12 cellular contexts compared by ENCODE assay signal in genomic region chr22:43995798-43996169, GRCh38. TPM values are rescaled to one million over a fixed set of nuclear protein-coding genes. Genes with fewer than 3 reads are reported as not detected.
DNase-seq lines count a peak whose midpoint lies in the region; ATAC-seq and TF ChIP-seq lines count a peak whose summit lies in the region.
"Had no signal": no experiment of that assay in that cellular context is flagged by ENCODE, and none has a peak within 500 bp of the region (broad histone marks: within the 10 kb centered on the region; RNA-seq: fewer than 3 reads in every experiment).

No MANE protein-coding gene starts in this region.

- no peak overlapping the region for H3K18ac ChIP-seq in mesendoderm (ENCODE audit: low read length)

- H3K9me3 Mint-ChIP-seq in CD4-positive, alpha-beta T cell, result no peaks in the 10 kb centered on the region
- no peaks in the 10 kb centered on the region for H3K9me3 Mint-ChIP-seq in activated CD8-positive, alpha-beta T cell treated with anti-CD3 and anti-CD28 coated beads, Interleukin-2, amount 10 ng/mL, durations not matched to agents 7 days and 5 days (ENCODE audit: insufficient read depth)
- no peaks in the 10 kb centered on the region for H3K9me3 Mint-ChIP-seq in natural killer cell treated with Interleukin-12 subunit alpha and Interleukin-12 subunit beta and Interleukin-15 and Interleukin-18, amount 100 ng/mL, for 72 hours

- no peaks in the 10 kb centered on the region for H3K4me1 ChIP-seq in smooth muscle cell (ENCODE audit: low read depth)
- no peaks in the 10 kb centered on the region for H3K4me1 ChIP-seq in mesendoderm (ENCODE audit: control insufficient read depth, low read depth, low read length)

- H3K27me3 ChIP-seq in CD4-positive, alpha-beta T cell (ENCODE audit: control insufficient read depth, insufficient read depth, low read length), result no peaks in the 10 kb centered on the region
- no peaks in the 10 kb centered on the region for H3K27me3 ChIP-seq in smooth muscle cell (ENCODE audit: low read depth)
- no peaks in the 10 kb centered on the region for H3K27me3 ChIP-seq in mesendoderm (ENCODE audit: insufficient read depth, low read length, poor library complexity)
- H3K27me3 ChIP-seq: cardiac muscle cell had no signal

- no peak overlapping the region for H2BK120ac ChIP-seq in mesendoderm (ENCODE audit: low read depth, low read length)

- H3K79me2 ChIP-seq in smooth muscle cell (ENCODE audit: low read depth) (no peaks in the 10 kb centered on the region), mesendoderm (ENCODE audit: control insufficient read depth, insufficient read depth, low read length) (no peaks in the 10 kb centered on the region)

- DNase-seq in CD4-positive, alpha-beta T cell, result no peak
- DNase-seq in activated CD8-positive, alpha-beta T cell treated with anti-CD3 and anti-CD28 coated beads, Interleukin-2, amount 10 ng/mL, durations not matched to agents 7 days and 5 days, result no peak
- no peak for DNase-seq in natural killer cell treated with Interleukin-12 subunit alpha and Interleukin-12 subunit beta and Interleukin-15 and Interleukin-18, amount 100 ng/mL, for 72 hours (ENCODE audit: low spot score)
- no peak for DNase-seq in cerebellum (ENCODE audit: low spot score)
- no peak for DNase-seq in NCI-H1417 (lab: John Stamatoyannopoulos, UW)
- no peak for DNase-seq in smooth muscle cell (lab: John Stamatoyannopoulos, UW; ENCODE audit: unreplicated experiment)
- no peak for DNase-seq in mesendoderm
- DNase-seq: GM23248, NCI-H526 treated with DMSO at 0.1 percent for 48 hours had no signal

- H3K9ac ChIP-seq in smooth muscle cell (ENCODE audit: low read depth) (no peak overlapping the region), mesendoderm (ENCODE audit: low read length) (no peak overlapping the region)
- H3K9ac ChIP-seq: GM23248 had no signal

- peak overlapping the region; percentile 39 for H3K27ac ChIP-seq in CD4-positive, alpha-beta T cell (ENCODE audit: low read depth, low read length)
- H3K27ac ChIP-seq in smooth muscle cell (ENCODE audit: low read depth) (no peak overlapping the region), mesendoderm (ENCODE audit: low read depth, low read length) (no peak overlapping the region)
- H3K27ac ChIP-seq: cardiac muscle cell, GM23248 had no signal

- H3K4me2 ChIP-seq in smooth muscle cell (no peak overlapping the region), mesendoderm (ENCODE audit: low read length) (no peak overlapping the region)

- H3K36me3 ChIP-seq in smooth muscle cell (ENCODE audit: low read depth), result peaks cover under 1% of the 10 kb centered on the region
- H3K36me3 ChIP-seq in mesendoderm (ENCODE audit: control insufficient read depth, insufficient read depth, low read length), result peaks cover 1% of the 10 kb centered on the region

- CTCF ChIA-PET in CD4-positive, alpha-beta T cell (lab: Charles Lee), result interaction anchor here (0.6 to 1.4 kb wide), 2 partner anchors 636 to 689 kb away, joined by 3 read pairs; no protein-coding TSS in a partner anchor
- CTCF ChIA-PET in activated CD8-positive, alpha-beta T cell treated with anti-CD3 and anti-CD28 coated beads, Interleukin-2, amount 10 ng/mL, durations not matched to agents 7 days and 5 days (lab: Charles Lee), result interaction anchor here (0.8 to 9.7 kb wide), 6 partner anchors 8 to 630 kb away, joined by 3 to 216 read pairs (median 28); partner anchors contain the start of gene SAMM50

- peaks cover 40% of the 10 kb centered on the region for H4K20me1 ChIP-seq in smooth muscle cell (ENCODE audit: low read depth)

- H2BK15ac ChIP-seq in mesendoderm (replicated peaks; ENCODE audit: low read depth), result no peak overlapping the region

- peak overlapping the region; percentile 87 for H3K4me3 Mint-ChIP-seq in CD4-positive, alpha-beta T cell
- peak overlapping the region; percentile 83 for H3K4me3 Mint-ChIP-seq in activated CD8-positive, alpha-beta T cell treated with anti-CD3 and anti-CD28 coated beads, Interleukin-2, amount 10 ng/mL, durations not matched to agents 7 days and 5 days
- H3K4me3 Mint-ChIP-seq in natural killer cell treated with Interleukin-12 subunit alpha and Interleukin-12 subunit beta and Interleukin-15 and Interleukin-18, amount 100 ng/mL, for 72 hours, result peak overlapping the region; percentile 90

- H4K5ac ChIP-seq in mesendoderm (ENCODE audit: low read length), result no peak overlapping the region

- intact Hi-C loops in CD4-positive, alpha-beta T cell (cut with DNase I, micrococcal nuclease), result loop anchor here in 1 of 2 experiments (2.0 to 10.0 kb wide), 3 partner anchors 39 to 509 kb away; partner anchors contain the start of gene PARVG

- no peak overlapping the region for H3K4ac ChIP-seq in mesendoderm (ENCODE audit: low read depth, low read length)

- H2BK5ac ChIP-seq in mesendoderm (ENCODE audit: low read length), result no peak overlapping the region

- H3K4me1 Mint-ChIP-seq in CD4-positive, alpha-beta T cell (ENCODE audit: low read depth), result peaks cover 35% of the 10 kb centered on the region
- H3K4me1 Mint-ChIP-seq in activated CD8-positive, alpha-beta T cell treated with anti-CD3 and anti-CD28 coated beads, Interleukin-2, amount 10 ng/mL, durations not matched to agents 7 days and 5 days (ENCODE audit: low read depth), result peaks cover 28% of the 10 kb centered on the region
- H3K4me1 Mint-ChIP-seq in natural killer cell treated with Interleukin-12 subunit alpha and Interleukin-12 subunit beta and Interleukin-15 and Interleukin-18, amount 100 ng/mL, for 72 hours (ENCODE audit: low read depth in 2 of 2), result peaks cover 24 to 26% of the 10 kb centered on the region in 2 donors

- peak overlapping the region; percentile 89 for H3K27ac Mint-ChIP-seq in CD4-positive, alpha-beta T cell
- H3K27ac Mint-ChIP-seq in activated CD8-positive, alpha-beta T cell treated with anti-CD3 and anti-CD28 coated beads, Interleukin-2, amount 10 ng/mL, durations not matched to agents 7 days and 5 days, result peak overlapping the region; percentile 91
- peak overlapping the region; percentile 82 to 90 for H3K27ac Mint-ChIP-seq in natural killer cell treated with Interleukin-12 subunit alpha and Interleukin-12 subunit beta and Interleukin-15 and Interleukin-18, amount 100 ng/mL, for 72 hours

- no peak overlapping the region for H2AFZ ChIP-seq in smooth muscle cell (ENCODE audit: low read depth)
- H2AFZ ChIP-seq: GM23248 had no signal

- WGBS in smooth muscle cell (ENCODE audit: low lambda C conversion rate), result 95% methylated on average over 10 of the region's 10 CpGs
- WGBS in mesendoderm (ENCODE audit: extremely low coverage, insufficient coverage, low lambda C conversion rate), result no CpG with 5 or more reads among the region's 10 CpGs

- no peak overlapping the region for H3K23ac ChIP-seq in mesendoderm (ENCODE audit: low read length)

- H3K4me3 ChIP-seq in smooth muscle cell (no peak overlapping the region), mesendoderm (ENCODE audit: low read length) (no peak overlapping the region)
- H3K4me3 ChIP-seq: cardiac muscle cell, GM23248 had no signal

- POLR2A ChIA-PET in CD4-positive, alpha-beta T cell (lab: Charles Lee), result interaction anchor here (1.0 kb wide), 1 partner anchor 184 kb away, joined by 3 read pairs; the partner anchor contains the start of gene EFCAB6
- POLR2A ChIA-PET in activated CD8-positive, alpha-beta T cell treated with anti-CD3 and anti-CD28 coated beads, Interleukin-2, amount 10 ng/mL, durations not matched to agents 7 days and 5 days (lab: Charles Lee), result no interaction called here

- no peaks in the 10 kb centered on the region for H3K27me3 Mint-ChIP-seq in CD4-positive, alpha-beta T cell
- no peaks in the 10 kb centered on the region for H3K27me3 Mint-ChIP-seq in activated CD8-positive, alpha-beta T cell treated with anti-CD3 and anti-CD28 coated beads, Interleukin-2, amount 10 ng/mL, durations not matched to agents 7 days and 5 days (ENCODE audit: low read depth)
- no peaks in the 10 kb centered on the region for H3K27me3 Mint-ChIP-seq in natural killer cell treated with Interleukin-12 subunit alpha and Interleukin-12 subunit beta and Interleukin-15 and Interleukin-18, amount 100 ng/mL, for 72 hours

- H3F3A ChIP-seq in smooth muscle cell (ENCODE audit: low read depth), result no peaks in the 10 kb centered on the region

- H3K9me3 ChIP-seq in CD4-positive, alpha-beta T cell (ENCODE audit: control insufficient read depth, low read length), result no peaks in the 10 kb centered on the region
- no peaks in the 10 kb centered on the region for H3K9me3 ChIP-seq in smooth muscle cell (replicated peaks; ENCODE audit: low read depth)

- no peak overlapping the region for H2AK5ac ChIP-seq in mesendoderm (ENCODE audit: low read length)

- H3K56ac ChIP-seq in mesendoderm (ENCODE audit: low read length), result no peak overlapping the region

- no peak overlapping the region for H4K8ac ChIP-seq in mesendoderm (ENCODE audit: low read depth, low read length)

- ATAC-seq in CD4-positive, alpha-beta T cell (ENCODE audit: poor library complexity), result no peak
- peak; percentile 13 for ATAC-seq in GM19324 (IDR thresholded peaks at IDR 0.05; ENCODE audit: low FRiP score, unreplicated experiment)
- ATAC-seq in activated CD8-positive, alpha-beta T cell treated with anti-CD3 and anti-CD28 coated beads, Interleukin-2, amount 10 ng/mL, durations not matched to agents 7 days and 5 days, result no peak
- peak; percentile 41 to 55 for ATAC-seq in natural killer cell treated with Interleukin-12 subunit alpha and Interleukin-12 subunit beta and Interleukin-15 and Interleukin-18, amount 100 ng/mL, for 72 hours
- ATAC-seq: left colon had no signal

- peaks cover 70% of the 10 kb centered on the region for H3K36me3 Mint-ChIP-seq in CD4-positive, alpha-beta T cell (ENCODE audit: low read depth)
- H3K36me3 Mint-ChIP-seq in activated CD8-positive, alpha-beta T cell treated with anti-CD3 and anti-CD28 coated beads, Interleukin-2, amount 10 ng/mL, durations not matched to agents 7 days and 5 days (ENCODE audit: low read depth), result peaks cover 65% of the 10 kb centered on the region
- H3K36me3 Mint-ChIP-seq in natural killer cell treated with Interleukin-12 subunit alpha and Interleukin-12 subunit beta and Interleukin-15 and Interleukin-18, amount 100 ng/mL, for 72 hours, result peaks cover 16% of the 10 kb centered on the region

- H3K79me1 ChIP-seq in mesendoderm (ENCODE audit: low read length), result no peaks in the 10 kb centered on the region

- TF ChIP-seq CTCF in CD4-positive, alpha-beta T cell (IDR thresholded peaks at IDR 0.05), result no peak
- TF ChIP-seq CTCF in smooth muscle cell (IDR thresholded peaks at IDR 0.05; ENCODE audit: borderline replicate concordance, insufficient read depth, poor library complexity, severe bottlenecking), result no peak

RNA-seq across cellular contexts. Expression of gene PARVB, which starts 28.3 kb away (rescaled TPM):
- total RNA-seq in CD4-positive, alpha-beta T cell, result 1 to 10 TPM; 6.2 to 6.4 TPM
- 10 to 100 TPM; 39.4 to 41.0 TPM for total RNA-seq in activated CD8-positive, alpha-beta T cell treated with anti-CD3 and anti-CD28 coated beads, Interleukin-2, amount 10 ng/mL, durations not matched to agents 7 days and 5 days
- 10 to 100 TPM; 16.9 to 61.3 TPM for total RNA-seq in natural killer cell treated with Interleukin-12 subunit alpha and Interleukin-12 subunit beta and Interleukin-15 and Interleukin-18, amount 100 ng/mL, for 72 hours
- 5.1 TPM for total RNA-seq in cerebellum
- total RNA-seq in smooth muscle cell, result 24.8 and 36.6 TPM in 2 replicates
- polyA plus RNA-seq in smooth muscle cell, result 35.1 and 35.6 TPM in 2 replicates
- 8.5 TPM for polyA plus RNA-seq in mesendoderm (2013, experiment 1 of 2)
- 8.4 TPM for polyA plus RNA-seq in mesendoderm (2013, experiment 2 of 2)

RNA-seq across cellular contexts. Expression of gene SAMM50, which starts 40.5 kb away (rescaled TPM):
- total RNA-seq in CD4-positive, alpha-beta T cell, result 10 to 100 TPM; 15.2 to 18.0 TPM
- 10 to 100 TPM; 50.7 to 52.4 TPM for total RNA-seq in activated CD8-positive, alpha-beta T cell treated with anti-CD3 and anti-CD28 coated beads, Interleukin-2, amount 10 ng/mL, durations not matched to agents 7 days and 5 days
- 10 to 100 TPM; 45.5 to 46.5 TPM for total RNA-seq in natural killer cell treated with Interleukin-12 subunit alpha and Interleukin-12 subunit beta and Interleukin-15 and Interleukin-18, amount 100 ng/mL, for 72 hours
- 29.1 TPM for total RNA-seq in cerebellum
- 37.1 and 43.6 TPM in 2 replicates for total RNA-seq in smooth muscle cell
- polyA plus RNA-seq in smooth muscle cell, result 56.1 and 59.9 TPM in 2 replicates
- polyA plus RNA-seq in mesendoderm (2013, experiment 1 of 2), result 48.2 TPM
- polyA plus RNA-seq in mesendoderm (2013, experiment 2 of 2), result 49.2 TPM

Comparison
In these comparisons a context has a peak if more than half of its experiments do, and no peak if none do; other contexts are left out.
1. ATAC-seq: peak in GM19324 (single experiment) and natural killer cell treated with Interleukin-12 subunit alpha and Interleukin-12 subunit beta and Interleukin-15 and Interleukin-18, amount 100 ng/mL, for 72 hours (2 of 2); none in CD4-positive, alpha-beta T cell (single experiment) and activated CD8-positive, alpha-beta T cell treated with anti-CD3 and anti-CD28 coated beads, Interleukin-2, amount 10 ng/mL, durations not matched to agents 7 days and 5 days (single experiment).
2. Peak in every context shown above with its lines, with median percentiles within 50 percentile points of each other: H3K27ac Mint-ChIP-seq and H3K4me3 Mint-ChIP-seq.